In the genomic region with DNA sequence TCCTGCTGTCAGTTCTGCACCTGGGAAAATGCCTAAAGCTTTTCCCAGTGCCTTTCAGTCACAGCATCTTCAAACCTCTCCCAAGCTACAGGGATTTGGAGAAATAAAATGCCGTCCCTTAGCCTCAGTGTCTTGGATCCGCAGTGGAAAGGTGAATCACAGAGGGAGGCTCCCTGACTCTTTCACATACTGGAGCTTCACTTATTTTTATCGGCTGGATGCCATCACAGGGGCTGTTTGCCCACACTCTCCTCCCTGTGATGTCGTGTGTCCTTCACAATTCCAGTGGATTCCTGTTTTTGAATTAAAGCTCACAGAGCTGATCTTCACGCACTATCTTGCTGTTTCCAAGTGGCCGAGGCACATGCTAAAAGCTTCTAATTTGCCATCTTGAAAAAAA, we compare ENCODE assay signal across 1 cellular context.
TF ChIP-seq lines count a peak whose summit lies in the region.

No MANE protein-coding gene starts in this region.

TF ChIP-seq in HepG2, 621 proteins besides CTCF, POLR2A, EP300 and RAD21:
- no peak for TF ChIP-seq U2AF2 (IDR thresholded peaks at IDR 0.05; ENCODE audit: low read depth, low read length)
- TF ChIP-seq, protein P1, sequence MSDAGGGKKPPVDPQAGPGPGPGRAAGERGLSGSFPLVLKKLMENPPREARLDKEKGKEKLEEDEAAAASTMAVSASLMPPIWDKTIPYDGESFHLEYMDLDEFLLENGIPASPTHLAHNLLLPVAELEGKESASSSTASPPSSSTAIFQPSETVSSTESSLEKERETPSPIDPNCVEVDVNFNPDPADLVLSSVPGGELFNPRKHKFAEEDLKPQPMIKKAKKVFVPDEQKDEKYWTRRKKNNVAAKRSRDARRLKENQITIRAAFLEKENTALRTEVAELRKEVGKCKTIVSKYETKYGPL (CRISPR knock-in tag; IDR thresholded peaks at IDR 0.05), result no peak
- no peak for TF ChIP-seq ZBTB7A (CRISPR knock-in tag; IDR thresholded peaks at IDR 0.05)
- TF ChIP-seq, protein P2, sequence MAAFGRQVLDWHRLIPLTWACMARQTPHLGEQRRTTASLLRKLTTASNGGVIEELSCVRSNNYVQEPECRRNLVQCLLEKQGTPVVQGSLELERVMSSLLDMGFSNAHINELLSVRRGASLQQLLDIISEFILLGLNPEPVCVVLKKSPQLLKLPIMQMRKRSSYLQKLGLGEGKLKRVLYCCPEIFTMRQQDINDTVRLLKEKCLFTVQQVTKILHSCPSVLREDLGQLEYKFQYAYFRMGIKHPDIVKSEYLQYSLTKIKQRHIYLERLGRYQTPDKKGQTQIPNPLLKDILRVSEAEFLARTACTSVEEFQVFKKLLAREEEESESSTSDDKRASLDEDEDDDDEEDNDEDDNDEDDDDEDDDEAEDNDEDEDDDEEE (CRISPR knock-in tag; IDR thresholded peaks at IDR 0.05), result no peak
- TF ChIP-seq NFIB (CRISPR knock-in tag; IDR thresholded peaks at IDR 0.05; ENCODE audit: borderline replicate concordance), result no peak
- no peak for TF ChIP-seq ZC3H13 (CRISPR knock-in tag; IDR thresholded peaks at IDR 0.05)
- TF ChIP-seq KDM5B (CRISPR knock-in tag; IDR thresholded peaks at IDR 0.05; ENCODE audit: borderline replicate concordance), result no peak
- TF ChIP-seq GTF2F1 (IDR thresholded peaks at IDR 0.05; ENCODE audit: low read length), result no peak
- TF ChIP-seq, protein P3, sequence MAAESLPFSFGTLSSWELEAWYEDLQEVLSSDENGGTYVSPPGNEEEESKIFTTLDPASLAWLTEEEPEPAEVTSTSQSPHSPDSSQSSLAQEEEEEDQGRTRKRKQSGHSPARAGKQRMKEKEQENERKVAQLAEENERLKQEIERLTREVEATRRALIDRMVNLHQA (CRISPR knock-in tag; IDR thresholded peaks at IDR 0.05), result no peak
- TF ChIP-seq ZNF17 (CRISPR knock-in tag; IDR thresholded peaks at IDR 0.05), result no peak
- TF ChIP-seq BCL6 (CRISPR knock-in tag; IDR thresholded peaks at IDR 0.05), result no peak
- no peak for TF ChIP-seq NR2F1 (CRISPR knock-in tag; IDR thresholded peaks at IDR 0.05)
- TF ChIP-seq ZNF256 (CRISPR knock-in tag; conservative IDR thresholded peaks at IDR 0.05), result no peak
- TF ChIP-seq NPAS2 (CRISPR knock-in tag; IDR thresholded peaks at IDR 0.05; ENCODE audit: borderline replicate concordance), result no peak
- no peak for TF ChIP-seq ZFP62 (CRISPR knock-in tag; IDR thresholded peaks at IDR 0.05)
- TF ChIP-seq GLI4 (CRISPR knock-in tag; IDR thresholded peaks at IDR 0.05; ENCODE audit: borderline replicate concordance), result no peak
